In the genomic region with DNA sequence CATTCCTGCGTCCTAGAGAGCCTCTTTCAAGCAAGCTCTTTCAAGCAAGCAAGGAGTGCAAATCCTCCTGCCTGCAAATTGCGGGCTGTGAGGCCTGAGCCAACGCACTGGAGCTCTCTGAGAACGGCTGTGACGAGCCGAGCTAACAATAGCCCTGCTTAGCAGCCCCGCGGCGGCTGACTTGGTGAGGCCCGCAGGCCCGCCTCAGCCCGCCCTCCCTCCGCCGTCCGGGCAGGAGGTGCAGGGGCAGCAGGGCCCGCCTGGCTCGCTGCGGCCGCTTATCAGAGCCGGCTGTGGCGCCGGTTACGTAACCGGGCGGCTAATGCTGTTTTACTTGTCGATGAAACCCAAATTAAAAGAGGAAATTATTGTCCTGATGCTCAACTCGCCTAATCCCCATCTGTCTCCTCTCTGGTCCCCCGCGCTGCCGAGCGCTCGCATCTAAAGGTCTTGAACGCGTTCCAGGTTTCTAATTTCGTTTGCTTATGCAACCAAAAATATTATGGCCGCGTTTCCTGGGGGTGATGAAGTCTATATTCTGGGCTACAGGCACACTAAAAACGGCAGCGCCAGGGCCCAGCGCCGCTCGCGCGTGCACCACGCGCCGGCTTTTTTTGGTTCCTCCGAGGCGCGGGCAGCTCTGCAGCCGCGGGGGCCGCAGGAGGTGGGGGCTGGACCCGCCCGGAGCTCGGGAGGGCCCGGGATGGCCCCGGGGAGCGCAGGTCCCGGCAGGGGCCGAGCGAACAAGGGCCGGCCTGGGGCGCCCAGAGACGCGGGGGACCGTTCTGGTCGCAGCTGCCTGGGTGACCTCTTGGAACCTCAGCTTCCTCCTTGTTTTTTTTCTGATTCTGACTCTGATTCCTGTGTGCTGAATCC, we compare ENCODE assay signal across 8 cellular contexts.
DNase-seq lines count a peak whose midpoint lies in the region; ATAC-seq and TF ChIP-seq lines count a peak whose summit lies in the region.

No MANE protein-coding gene starts in this region.

- peaks cover 0 to 25% (median 0%) of the 10 kb centered on the region in 5 donors for H3K27me3 Mint-ChIP-seq in naive thymus-derived CD4-positive, alpha-beta T cell

- H3K4me1 Mint-ChIP-seq in naive thymus-derived CD4-positive, alpha-beta T cell = peaks cover 18 to 53% (median 34%) of the 10 kb centered on the region in 7 donors

- H3K27ac Mint-ChIP-seq in naive thymus-derived CD4-positive, alpha-beta T cell = peak overlapping the region; percentile 77 to 100 (median 96)

- POLR2A ChIA-PET in naive thymus-derived CD4-positive, alpha-beta T cell (lab: Charles Lee) = interaction anchor here (0.8 to 3.5 kb wide), 18 partner anchors 11 to 205 kb away, joined by 3 to 94 read pairs (median 8); a partner anchor contains a TSS

- in situ Hi-C loops in KBM-7 (cut with MboI; ENCODE audit: low pct_unique_long_range_greater_than_20kb, low sequenced_read_pairs) = no loop called here

- peak; percentile 54 for ATAC-seq in GM18517 (IDR thresholded peaks at IDR 0.05; ENCODE audit: unreplicated experiment)
- peak; percentile 69 for ATAC-seq in naive thymus-derived CD4-positive, alpha-beta T cell

- H3K4me3 ChIP-seq in naive thymus-derived CD4-positive, alpha-beta T cell (ENCODE audit: low read length) = peak overlapping the region; percentile 69

- H3K9me3 Mint-ChIP-seq in naive thymus-derived CD4-positive, alpha-beta T cell = no peaks in the 10 kb centered on the region

- H3K9me3 ChIP-seq in naive thymus-derived CD4-positive, alpha-beta T cell (ENCODE audit: control insufficient read depth in 2 of 3, low read length in 3 of 3) = no peaks in the 10 kb centered on the region

- H3K4me3 Mint-ChIP-seq in naive thymus-derived CD4-positive, alpha-beta T cell = peak overlapping the region; percentile 84 to 97 (median 92)

- peaks cover 20 to 22% of the 10 kb centered on the region in 2 donors for H3K4me1 ChIP-seq in naive thymus-derived CD4-positive, alpha-beta T cell (ENCODE audit: control insufficient read depth in 2 of 2, insufficient read depth in 2 of 2, low read length in 2 of 2)

- peak overlapping the region; percentile 63 for H3K27ac ChIP-seq in naive thymus-derived CD4-positive, alpha-beta T cell (ENCODE audit: low read depth, low read length)
- peak overlapping the region; percentile 97 for H3K27ac ChIP-seq in temporal lobe (ENCODE audit: low read depth, low read length)

- CTCF ChIA-PET in naive thymus-derived CD4-positive, alpha-beta T cell (lab: Charles Lee) = interaction anchor here (0.8 to 2.2 kb wide), 6 partner anchors 9 to 78 kb away, joined by 3 to 10 read pairs (median 6); a partner anchor contains a TSS

- peaks cover 0 to 4% (median 0%) of the 10 kb centered on the region in 5 donors for H3K36me3 Mint-ChIP-seq in naive thymus-derived CD4-positive, alpha-beta T cell

- DNase-seq in KBM-7 = peak; percentile 93
- DNase-seq in activated naive CD4-positive, alpha-beta T cell treated with Interleukin-2 at 50 U/mL for 16 hours = peak; percentile 50
- DNase-seq in fibroblast of the conjunctiva (ENCODE audit: low read depth) = peak; percentile 54
- peak in 8 of 9 donors; percentile 47 to 73 (median 60) for DNase-seq in naive thymus-derived CD4-positive, alpha-beta T cell
- no peak for DNase-seq in COLO829 (ENCODE audit: low spot score)

- intact Hi-C loops in naive thymus-derived CD4-positive, alpha-beta T cell (cut with micrococcal nuclease) = loop anchor here (1.0 to 2.0 kb wide), 6 partner anchors 11 to 79 kb away; no protein-coding TSS in a partner anchor

- no peaks in the 10 kb centered on the region for H3K36me3 ChIP-seq in naive thymus-derived CD4-positive, alpha-beta T cell (ENCODE audit: control insufficient read depth in 2 of 3, insufficient read depth in 3 of 3, low read length in 3 of 3)

- H3K27me3 ChIP-seq in naive thymus-derived CD4-positive, alpha-beta T cell (ENCODE audit: control insufficient read depth in 2 of 2, insufficient read depth in 2 of 2, low read length in 2 of 2) = no peaks in the 10 kb centered on the region

TF ChIP-seq in PFSK-1, 5 proteins besides CTCF, POLR2A, EP300 and RAD21:
- TF ChIP-seq POLR2AphosphoS5 (IDR thresholded peaks at IDR 0.05; ENCODE audit: low read depth, low read length) (peak; percentile 37; the same call in 1 of the 2 replicates), TAF1 (IDR thresholded peaks at IDR 0.05; ENCODE audit: borderline replicate concordance, insufficient read depth, low read length) (no peak)
